Comparison of ENCODE assay signal across 1 cellular context in genomic region chr2:70948350-70949003, GRCh38.
TF ChIP-seq lines count a peak whose summit lies in the region.

No MANE protein-coding gene starts in this region.

TF ChIP-seq in IMR-90, 13 proteins besides CTCF, POLR2A, EP300 and RAD21:
- TF ChIP-seq CHD1 (IDR thresholded peaks at IDR 0.05; ENCODE audit: low read depth, low read length) = no peak
- peak; percentile 38; the same call in 1 of the 2 replicates for TF ChIP-seq MXI1 (IDR thresholded peaks at IDR 0.05; ENCODE audit: borderline replicate concordance, low read depth, low read length)
- TF ChIP-seq MAZ (IDR thresholded peaks at IDR 0.05; ENCODE audit: borderline replicate concordance, low read depth, low read length) = peak; percentile 43; the same call in 1 of the 2 replicates
- peak; percentile 64 for TF ChIP-seq SMC3 (IDR thresholded peaks at IDR 0.05; ENCODE audit: low read depth, low read length)
